ENCODE assay signal across 8 cellular contexts in genomic region chr1:15847100-15847892, GRCh38. TPM values are rescaled to one million over a fixed set of nuclear protein-coding genes. Genes with fewer than 3 reads are reported as not detected.
A peak's percentile ranks its signal among the peaks of the same experiment; 100 is the strongest.
DNase-seq lines count a peak whose midpoint lies in the region; ATAC-seq and TF ChIP-seq lines count a peak whose summit lies in the region.

A gene with protein sequence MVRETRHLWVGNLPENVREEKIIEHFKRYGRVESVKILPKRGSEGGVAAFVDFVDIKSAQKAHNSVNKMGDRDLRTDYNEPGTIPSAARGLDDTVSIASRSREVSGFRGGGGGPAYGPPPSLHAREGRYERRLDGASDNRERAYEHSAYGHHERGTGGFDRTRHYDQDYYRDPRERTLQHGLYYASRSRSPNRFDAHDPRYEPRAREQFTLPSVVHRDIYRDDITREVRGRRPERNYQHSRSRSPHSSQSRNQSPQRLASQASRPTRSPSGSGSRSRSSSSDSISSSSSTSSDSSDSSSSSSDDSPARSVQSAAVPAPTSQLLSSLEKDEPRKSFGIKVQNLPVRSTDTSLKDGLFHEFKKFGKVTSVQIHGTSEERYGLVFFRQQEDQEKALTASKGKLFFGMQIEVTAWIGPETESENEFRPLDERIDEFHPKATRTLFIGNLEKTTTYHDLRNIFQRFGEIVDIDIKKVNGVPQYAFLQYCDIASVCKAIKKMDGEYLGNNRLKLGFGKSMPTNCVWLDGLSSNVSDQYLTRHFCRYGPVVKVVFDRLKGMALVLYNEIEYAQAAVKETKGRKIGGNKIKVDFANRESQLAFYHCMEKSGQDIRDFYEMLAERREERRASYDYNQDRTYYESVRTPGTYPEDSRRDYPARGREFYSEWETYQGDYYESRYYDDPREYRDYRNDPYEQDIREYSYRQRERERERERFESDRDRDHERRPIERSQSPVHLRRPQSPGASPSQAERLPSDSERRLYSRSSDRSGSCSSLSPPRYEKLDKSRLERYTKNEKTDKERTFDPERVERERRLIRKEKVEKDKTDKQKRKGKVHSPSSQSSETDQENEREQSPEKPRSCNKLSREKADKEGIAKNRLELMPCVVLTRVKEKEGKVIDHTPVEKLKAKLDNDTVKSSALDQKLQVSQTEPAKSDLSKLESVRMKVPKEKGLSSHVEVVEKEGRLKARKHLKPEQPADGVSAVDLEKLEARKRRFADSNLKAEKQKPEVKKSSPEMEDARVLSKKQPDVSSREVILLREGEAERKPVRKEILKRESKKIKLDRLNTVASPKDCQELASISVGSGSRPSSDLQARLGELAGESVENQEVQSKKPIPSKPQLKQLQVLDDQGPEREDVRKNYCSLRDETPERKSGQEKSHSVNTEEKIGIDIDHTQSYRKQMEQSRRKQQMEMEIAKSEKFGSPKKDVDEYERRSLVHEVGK (N-terminal part only) (plus strand): TSS chr1:15847707. CDS start chr1:15848068, 361 bp downstream.

- peak; percentile 88 for ATAC-seq in activated T-helper 17 cell treated with anti-CD3 and anti-CD28 coated beads, Interleukin-2, amount 50 U/mL, for 72 hours (replicated peaks)
- peak; percentile 82 to 83 for ATAC-seq in naive thymus-derived CD8-positive, alpha-beta T cell
- peak; percentile 75 to 80 for ATAC-seq in stimulated activated naive B cell treated with anti-CD40 and anti-IgM and Interleukin-4, amounts not matched to agents 10 μg/mL and 1 μg/mL and 100 μg/mL, for 72 hours (replicated peaks)

- peak within 1 kb of the TSS; percentile 97 for H3K4me3 Mint-ChIP-seq in activated T-helper 17 cell treated with anti-CD3 and anti-CD28 coated beads, Interleukin-2, amount 50 U/mL, for 72 hours
- peak within 1 kb of the TSS; percentile 96 to 99 (median 98) for H3K4me3 Mint-ChIP-seq in naive thymus-derived CD8-positive, alpha-beta T cell
- H3K4me3 Mint-ChIP-seq in stimulated activated naive B cell treated with anti-CD40 and anti-IgM and Interleukin-4, amounts not matched to agents 10 μg/mL and 1 μg/mL and 100 μg/mL, for 72 hours: peak within 1 kb of the TSS; percentile 95 to 99

- no peaks in the 10 kb centered on the region for H3K36me3 ChIP-seq in fibroblast of lung (ENCODE audit: control insufficient read depth, insufficient read depth, low read length)

- H3K4me3 ChIP-seq in fibroblast of lung (replicated peaks in 1 of 4; ENCODE audit: control extremely low read depth in 1 of 4, insufficient read depth in 1 of 4, low read depth in 3 of 4, low read length in 4 of 4): peak within 1 kb of the TSS; percentile 69 to 93 (median 90)

- no peaks in the 10 kb centered on the region for H3K9me3 ChIP-seq in fibroblast of lung (ENCODE audit: control insufficient read depth, insufficient read depth, low read depth, low read length)

- H3K27ac ChIP-seq in RWPE1 (peak within 1 kb of the TSS; percentile 96), fibroblast of lung (ENCODE audit: insufficient read depth, low read length) (peak within 1 kb of the TSS; percentile 90)

- no peak for TF ChIP-seq CTCF in RWPE1 (conservative IDR thresholded peaks at IDR 0.05; ENCODE audit: low read depth)
- TF ChIP-seq CTCF in fibroblast of lung (conservative IDR thresholded peaks at IDR 0.05 in 1 of 2, IDR thresholded peaks at IDR 0.05 in 1 of 2; ENCODE audit: low read depth in 1 of 2, low read length in 2 of 2): no peak

- no peaks in the 10 kb centered on the region for H4K20me1 ChIP-seq in fibroblast of lung (ENCODE audit: control insufficient read depth, extremely low read depth, insufficient read depth, low read length)

- no peaks in the 10 kb centered on the region for H3K9me3 Mint-ChIP-seq in activated T-helper 17 cell treated with anti-CD3 and anti-CD28 coated beads, Interleukin-2, amount 50 U/mL, for 72 hours
- no peaks in the 10 kb centered on the region for H3K9me3 Mint-ChIP-seq in naive thymus-derived CD8-positive, alpha-beta T cell
- H3K9me3 Mint-ChIP-seq in stimulated activated naive B cell treated with anti-CD40 and anti-IgM and Interleukin-4, amounts not matched to agents 10 μg/mL and 1 μg/mL and 100 μg/mL, for 72 hours: no peaks in the 10 kb centered on the region

- no peaks in the 10 kb centered on the region for H3K27me3 Mint-ChIP-seq in activated T-helper 17 cell treated with anti-CD3 and anti-CD28 coated beads, Interleukin-2, amount 50 U/mL, for 72 hours
- no peaks in the 10 kb centered on the region for H3K27me3 Mint-ChIP-seq in naive thymus-derived CD8-positive, alpha-beta T cell
- no peaks in the 10 kb centered on the region for H3K27me3 Mint-ChIP-seq in stimulated activated naive B cell treated with anti-CD40 and anti-IgM and Interleukin-4, amounts not matched to agents 10 μg/mL and 1 μg/mL and 100 μg/mL, for 72 hours

- DNase-seq in Daoy (ENCODE audit: low read depth) (peak; percentile 100), H4 (ENCODE audit: low spot score) (peak; percentile 92), LoVo (ENCODE audit: low spot score) (peak; percentile 97), RWPE1 (ENCODE audit: low spot score) (peak; percentile 89), fibroblast of lung (ENCODE audit: low read depth in 2 of 2) (peak; percentile 96 to 97)
- peak; percentile 91 to 99 (median 98) for DNase-seq in naive thymus-derived CD8-positive, alpha-beta T cell
- peak; percentile 98 for DNase-seq in stimulated activated naive B cell treated with anti-CD40 and anti-IgM and Interleukin-4, amounts not matched to agents 10 μg/mL and 1 μg/mL and 100 μg/mL, for 72 hours

- peaks cover 20% of the 10 kb centered on the region for H3K4me1 Mint-ChIP-seq in activated T-helper 17 cell treated with anti-CD3 and anti-CD28 coated beads, Interleukin-2, amount 50 U/mL, for 72 hours
- peaks cover 13 to 63% (median 38%) of the 10 kb centered on the region in 4 donors for H3K4me1 Mint-ChIP-seq in naive thymus-derived CD8-positive, alpha-beta T cell
- peaks cover 16 to 68% of the 10 kb centered on the region in 2 donors for H3K4me1 Mint-ChIP-seq in stimulated activated naive B cell treated with anti-CD40 and anti-IgM and Interleukin-4, amounts not matched to agents 10 μg/mL and 1 μg/mL and 100 μg/mL, for 72 hours

- CTCF ChIA-PET in RWPE1 (lab: Yijun Ruan, JAX): interaction anchor here (0.6 to 1.0 kb wide), 5 partner anchors 9 to 596 kb away, joined by 3 to 7 read pairs (median 3); no protein-coding TSS in a partner anchor

- peaks cover 44% of the 10 kb centered on the region for H3K79me2 ChIP-seq in fibroblast of lung (ENCODE audit: control insufficient read depth, insufficient read depth, low read length)

- no peaks in the 10 kb centered on the region for H3K27me3 ChIP-seq in fibroblast of lung (ENCODE audit: control insufficient read depth, insufficient read depth, low read length)

- peak within 1 kb of the TSS; percentile 77 for H2AFZ ChIP-seq in fibroblast of lung (ENCODE audit: low read length)

- POLR2A ChIA-PET in RWPE1 (lab: Yijun Ruan, JAX; ENCODE audit: low non-redundant PET): interaction anchor here (0.9 to 2.2 kb wide), 2 partner anchors 13 to 52 kb away, joined by 3 to 12 read pairs; no protein-coding TSS in a partner anchor
- POLR2A ChIA-PET in naive thymus-derived CD8-positive, alpha-beta T cell (lab: Charles Lee): interaction anchor here (0.6 to 12.5 kb wide), 13 partner anchors 11 to 1206 kb away, joined by 3 to 392 read pairs (median 4); partner anchors contain the start of genes SDHB and ZBTB17

- H3K36me3 Mint-ChIP-seq in activated T-helper 17 cell treated with anti-CD3 and anti-CD28 coated beads, Interleukin-2, amount 50 U/mL, for 72 hours (ENCODE audit: low read depth): peaks cover 17% of the 10 kb centered on the region
- H3K36me3 Mint-ChIP-seq in naive thymus-derived CD8-positive, alpha-beta T cell: no peaks in the 10 kb centered on the region
- peaks cover 9 to 15% of the 10 kb centered on the region in 2 donors for H3K36me3 Mint-ChIP-seq in stimulated activated naive B cell treated with anti-CD40 and anti-IgM and Interleukin-4, amounts not matched to agents 10 μg/mL and 1 μg/mL and 100 μg/mL, for 72 hours

- H3K27ac Mint-ChIP-seq in activated T-helper 17 cell treated with anti-CD3 and anti-CD28 coated beads, Interleukin-2, amount 50 U/mL, for 72 hours: peak within 1 kb of the TSS; percentile 92
- peak within 1 kb of the TSS; percentile 96 to 98 (median 98) for H3K27ac Mint-ChIP-seq in naive thymus-derived CD8-positive, alpha-beta T cell
- peak within 1 kb of the TSS; percentile 99 for H3K27ac Mint-ChIP-seq in stimulated activated naive B cell treated with anti-CD40 and anti-IgM and Interleukin-4, amounts not matched to agents 10 μg/mL and 1 μg/mL and 100 μg/mL, for 72 hours

- peak within 1 kb of the TSS; percentile 90 for H3K4me2 ChIP-seq in fibroblast of lung (ENCODE audit: extremely low read depth, insufficient read depth, low read length)

- peaks cover 2% of the 10 kb centered on the region for H3K4me1 ChIP-seq in fibroblast of lung (ENCODE audit: control insufficient read depth, extremely low read depth, insufficient read depth, low read length)

- peak within 1 kb of the TSS; percentile 93 for H3K9ac ChIP-seq in fibroblast of lung (ENCODE audit: insufficient read depth, low read length)

RNA-seq across cellular contexts. Expression of the gene that starts here (rescaled TPM):
- 14.9 and 22.3 TPM in 2 replicates for total RNA-seq in Daoy (2014; rRNA removed; shearing (Covaris generic))
- total RNA-seq in H4 (2014; rRNA removed; shearing (Covaris generic)): 8.0 and 8.3 TPM in 2 replicates
- total RNA-seq in activated T-helper 17 cell treated with anti-CD3 and anti-CD28 coated beads, Interleukin-2, amount 50 U/mL, for 72 hours: 10 to 100 TPM; 48.9 to 66.7 TPM
- 11.0 and 11.9 TPM in 2 replicates for total RNA-seq in fibroblast of lung
- polyA plus RNA-seq in fibroblast of lung: 3.8 and 5.1 TPM in 2 replicates
- 13.7 and 17.6 TPM in 2 replicates for polyA plus RNA-seq in fibroblast of lung (2012)
- polyA minus RNA-seq in fibroblast of lung (ENCODE audit: low replicate concordance): 31.8 and 47.9 TPM in 2 replicates
- 10 to 100 TPM; 85.6 to 88.3 TPM for total RNA-seq in naive thymus-derived CD8-positive, alpha-beta T cell
- polyA plus RNA-seq in naive thymus-derived CD8-positive, alpha-beta T cell: 10 to 100 TPM in 1 of 3 donors, 1 to 10 TPM in 2; 4.0 to 38.0 (median 8.1) TPM

Comparison
In these comparisons a context has a peak if more than half of its experiments do, and no peak if none do; other contexts are left out.
1. Peak in every context shown above with its lines: DNase-seq, ATAC-seq, H3K4me3 ChIP-seq and H3K27ac ChIP-seq.